ENCODE assay signal across 15 cellular contexts in the genomic region with DNA sequence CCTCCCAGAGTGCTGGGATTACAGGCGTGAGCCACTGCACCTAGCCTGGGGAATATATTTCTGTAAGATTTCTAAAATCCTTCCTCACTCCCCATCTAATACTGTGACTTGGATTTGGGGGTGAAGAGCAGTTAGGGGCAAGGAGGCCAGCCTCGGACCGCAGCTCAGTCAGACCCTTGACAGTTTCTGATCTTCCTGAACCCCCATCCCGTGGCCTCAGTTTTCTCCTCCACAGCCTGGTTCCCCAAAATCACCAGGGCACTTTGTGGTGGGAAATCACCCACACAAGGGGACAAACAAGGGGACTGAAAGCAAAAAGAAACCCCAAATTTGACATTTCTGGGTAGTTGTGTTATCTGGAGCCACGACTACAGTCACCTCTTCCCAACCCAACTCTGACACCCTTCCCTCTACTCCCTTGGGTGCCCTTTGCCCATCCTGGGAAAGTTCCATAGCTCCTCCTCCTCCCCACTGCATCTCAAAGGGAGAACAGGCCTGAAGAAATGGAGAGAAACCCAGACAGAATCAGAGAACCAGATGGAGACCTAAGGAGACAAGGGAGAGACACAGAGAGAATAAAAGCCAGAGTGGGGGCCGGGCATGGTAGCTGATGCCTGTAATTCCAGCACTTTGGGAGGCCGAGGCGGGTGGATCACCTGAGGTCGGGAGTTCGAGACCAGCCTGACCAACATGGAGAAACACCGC. TPM values are rescaled to one million over a fixed set of nuclear protein-coding genes. Genes with fewer than 3 reads are reported as not detected.
DNase-seq lines count a peak whose midpoint lies in the region; ATAC-seq and TF ChIP-seq lines count a peak whose summit lies in the region.
"Had no signal": no experiment of that assay in that cellular context is flagged by ENCODE, and none has a peak within 500 bp of the region (broad histone marks: within the 10 kb centered on the region; RNA-seq: fewer than 3 reads in every experiment).

No MANE protein-coding gene starts in this region.

- H3K36me3 Mint-ChIP-seq in endothelial cell (ENCODE audit: low read depth, unreplicated experiment) = peaks cover 5% of the 10 kb centered on the region
- H3K36me3 Mint-ChIP-seq: WTC11 had no signal

- no peaks in the 10 kb centered on the region for H3K36me3 ChIP-seq in stomach smooth muscle (ENCODE audit: control insufficient read depth in 2 of 2, insufficient read depth in 2 of 2, low read length in 2 of 2)
- H3K36me3 ChIP-seq: neutrophil had no signal

- H3K4me1 Mint-ChIP-seq in endothelial cell (ENCODE audit: unreplicated experiment) = peaks cover 37% of the 10 kb centered on the region

- no peak overlapping the region for H3K4me3 ChIP-seq in stomach smooth muscle (ENCODE audit: low read length in 2 of 2)

- peak; percentile 37 for DNase-seq in activated effector memory CD4-positive, alpha-beta T cell treated with anti-CD3 and anti-CD28 coated beads, Interleukin-2, amount 50 U/mL, for 16 hours
- DNase-seq in activated effector memory CD4-positive, alpha-beta T cell treated with Interleukin-2 at 50 U/mL for 16 hours = no peak
- peak; percentile 45 for DNase-seq in activated CD8-positive, alpha-beta memory T cell treated with anti-CD3 and anti-CD28 coated beads for 24 hours
- no peak for DNase-seq in endothelial cell (ENCODE audit: low spot score)
- no peak for DNase-seq in stimulated activated CD4-positive, alpha-beta T cell treated with anti-CD3 and anti-CD28 coated beads, Interleukin-1b, Interleukin-23, amount 100 ng/mL, for 48 hours
- DNase-seq: ACHN, hypothalamus, MV-4-11, trophoblast cell had no signal

- H3K27ac Mint-ChIP-seq in endothelial cell (ENCODE audit: unreplicated experiment) = peak overlapping the region; percentile 36
- H3K27ac Mint-ChIP-seq: WTC11 had no signal

- H3K9ac ChIP-seq in stomach smooth muscle (ENCODE audit: low read length in 2 of 2) = no peak overlapping the region
- H3K9ac ChIP-seq: SK-N-SH had no signal

- no peak overlapping the region for H3K4me3 Mint-ChIP-seq in endothelial cell (ENCODE audit: unreplicated experiment)
- H3K4me3 Mint-ChIP-seq: WTC11 had no signal

- TF ChIP-seq CTCF in endothelial cell (IDR thresholded peaks at IDR 0.05; ENCODE audit: unreplicated experiment) = no peak

- ATAC-seq in GM18909 (IDR thresholded peaks at IDR 0.05; ENCODE audit: poor library complexity, unreplicated experiment) (no peak), HG02840 (IDR thresholded peaks at IDR 0.05; ENCODE audit: low FRiP score, unreplicated experiment) (no peak)
- ATAC-seq: WTC11 had no signal

- H3K27me3 Mint-ChIP-seq in endothelial cell (ENCODE audit: unreplicated experiment) = peaks cover 9% of the 10 kb centered on the region

- H3K9me3 ChIP-seq in stomach smooth muscle (ENCODE audit: control insufficient read depth in 2 of 2, low read length in 2 of 2) = no peaks in the 10 kb centered on the region
- H3K9me3 ChIP-seq: neutrophil, SK-N-SH had no signal

- H3K27me3 ChIP-seq in stomach smooth muscle (ENCODE audit: control insufficient read depth in 1 of 2, insufficient read depth in 2 of 2, low read length in 2 of 2) = no peaks in the 10 kb centered on the region
- H3K27me3 ChIP-seq: neutrophil had no signal

- H3K4me1 ChIP-seq in stomach smooth muscle (ENCODE audit: control insufficient read depth, insufficient read depth, low read length) = peaks cover 30% of the 10 kb centered on the region

- peak overlapping the region; percentile 31 for H3K27ac ChIP-seq in stomach smooth muscle (ENCODE audit: low read length)

- no peaks in the 10 kb centered on the region for H3K9me3 Mint-ChIP-seq in endothelial cell (ENCODE audit: unreplicated experiment)
- H3K9me3 Mint-ChIP-seq: WTC11 had no signal

RNA-seq across cellular contexts. Expression of gene STAT5A, which starts 2.8 kb away (rescaled TPM):
- 67.2 TPM for total RNA-seq in endothelial cell (ENCODE audit: unreplicated experiment)

RNA-seq across cellular contexts. Expression of gene STAT5B, which starts 9.3 kb away (rescaled TPM):
- 40.2 TPM for total RNA-seq in endothelial cell (ENCODE audit: unreplicated experiment)

Comparison
In these comparisons a context has a peak if more than half of its experiments do, and no peak if none do; other contexts are left out.
1. DNase-seq: peak in activated effector memory CD4-positive, alpha-beta T cell treated with anti-CD3 and anti-CD28 coated beads, Interleukin-2, amount 50 U/mL, for 16 hours (single experiment) and activated CD8-positive, alpha-beta memory T cell treated with anti-CD3 and anti-CD28 coated beads for 24 hours (single experiment); none in activated effector memory CD4-positive, alpha-beta T cell treated with Interleukin-2 at 50 U/mL for 16 hours (single experiment), endothelial cell (single experiment) and stimulated activated CD4-positive, alpha-beta T cell treated with anti-CD3 and anti-CD28 coated beads, Interleukin-1b, Interleukin-23, amount 100 ng/mL, for 48 hours (single experiment).